ENCODE assay signal across 17 cellular contexts in genomic region chr3:61645148-61645547, GRCh38.
DNase-seq lines count a peak whose midpoint lies in the region; ATAC-seq, FAIRE-seq and TF ChIP-seq lines count a peak whose summit lies in the region.
"Had no signal": no experiment of that assay in that cellular context is flagged by ENCODE, and none has a peak within 500 bp of the region (broad histone marks: within the 10 kb centered on the region; RNA-seq: fewer than 3 reads in every experiment).

No MANE protein-coding gene starts in this region.

- TF ChIP-seq EP300 in SK-N-SH (IDR thresholded peaks at IDR 0.05; ENCODE audit: borderline replicate concordance in 1 of 2, low read depth in 1 of 2, low read length in 1 of 2): no peak

- H3K9me3 ChIP-seq in SJCRH30 (replicated peaks) (peaks cover 6% of the 10 kb centered on the region; the same call in 1 of the 2 replicates), right lobe of liver (no peaks in the 10 kb centered on the region), right cardiac atrium (ENCODE audit: control insufficient read depth, low read length) (no peaks in the 10 kb centered on the region), SK-N-SH (no peaks in the 10 kb centered on the region), Peyer's patch (no peaks in the 10 kb centered on the region)
- H3K9me3 ChIP-seq: upper lobe of left lung had no signal

- POLR2A ChIA-PET in SK-N-SH (lab: Yijun Ruan, JAX): no interaction called here

- intact Hi-C loops in right lobe of liver (cut with DNase I): no loop called here
- intact Hi-C loops in right cardiac atrium (cut with DNase I): loop anchor here in 1 of 4 donors (10.0 kb wide), 1 partner anchor 50 kb away; no protein-coding TSS in a partner anchor

- peaks cover 6% of the 10 kb centered on the region for H3K4me1 ChIP-seq in SJCRH30
- peaks cover 0 to 14% (median 1%) of the 10 kb centered on the region in 4 donors for H3K4me1 ChIP-seq in right lobe of liver
- H3K4me1 ChIP-seq in right cardiac atrium (ENCODE audit: control insufficient read depth, insufficient read depth, low read length): peaks cover 8% of the 10 kb centered on the region
- H3K4me1 ChIP-seq in SK-N-SH (ENCODE audit: control insufficient read depth in 1 of 2, insufficient read depth in 2 of 2, low read depth in 1 of 2, low read length in 1 of 2): no peaks in the 10 kb centered on the region; a peak in 1 of 4 replicates
- H3K4me1 ChIP-seq in Peyer's patch: peaks cover 0 to 4% (median 0%) of the 10 kb centered on the region in 4 donors

- FAIRE-seq in H54 (lab: Jason Lieb, UNC): peak; percentile 20
- FAIRE-seq: TTC549 had no signal

- no peak for TF ChIP-seq POLR2A in H54 (IDR thresholded peaks at IDR 0.05; ENCODE audit: low read depth, low read length)
- no peak for TF ChIP-seq POLR2A in right lobe of liver (IDR thresholded peaks at IDR 0.05)
- TF ChIP-seq POLR2A in Peyer's patch (IDR thresholded peaks at IDR 0.05): no peak

- H3K4me3 ChIP-seq in SJCRH30: no peak overlapping the region
- H3K4me3 ChIP-seq in right lobe of liver: no peak overlapping the region
- H3K4me3 ChIP-seq in right cardiac atrium (ENCODE audit: low read length): no peak overlapping the region
- H3K4me3 ChIP-seq in SK-N-SH (ENCODE audit: low read depth in 2 of 2, low read length in 1 of 2): no peak overlapping the region
- H3K4me3 ChIP-seq in Peyer's patch: no peak overlapping the region
- H3K4me3 ChIP-seq: upper lobe of left lung had no signal

- H3K4me2 ChIP-seq in SK-N-SH: no peak overlapping the region

- TF ChIP-seq RAD21 in SK-N-SH (IDR thresholded peaks at IDR 0.05; ENCODE audit: low read length): no peak

- no peaks in the 10 kb centered on the region for H3F3A ChIP-seq in SK-N-SH (replicated peaks; ENCODE audit: insufficient read depth)

- no peak overlapping the region for H3K9ac ChIP-seq in SK-N-SH

- H4K20me1 ChIP-seq in SK-N-SH (ENCODE audit: insufficient read depth): peaks cover 3% of the 10 kb centered on the region; the same call in 1 of the 2 replicates

- CTCF ChIA-PET in SK-N-SH (lab: Yijun Ruan, JAX): interaction anchor here (1.4 kb wide), 1 partner anchor 10 kb away, joined by 3 read pairs; no protein-coding TSS in a partner anchor

- no peak overlapping the region for H3K27ac ChIP-seq in SJCRH30
- no peak overlapping the region for H3K27ac ChIP-seq in right lobe of liver
- H3K27ac ChIP-seq in right cardiac atrium (ENCODE audit: low read length): no peak overlapping the region
- no peak overlapping the region for H3K27ac ChIP-seq in SK-N-SH (ENCODE audit: low read depth in 2 of 2, low read length in 1 of 2)
- no peak overlapping the region for H3K27ac ChIP-seq in Peyer's patch
- H3K27ac ChIP-seq: upper lobe of left lung had no signal

- H3K27me3 ChIP-seq in SJCRH30 (no peaks in the 10 kb centered on the region), right lobe of liver (no peaks in the 10 kb centered on the region), right cardiac atrium (ENCODE audit: control insufficient read depth, insufficient read depth) (no peaks in the 10 kb centered on the region), SK-N-SH (ENCODE audit: insufficient read depth) (no peaks in the 10 kb centered on the region), Peyer's patch (no peaks in the 10 kb centered on the region)
- H3K27me3 ChIP-seq: upper lobe of left lung had no signal

- no peak overlapping the region for H2AFZ ChIP-seq in SK-N-SH (ENCODE audit: low read depth)

- DNase-seq in H54 (ENCODE audit: insufficient read length, low spot score): no peak
- peak; percentile 9 to 48 for DNase-seq in NCI-H2081 (lab: John Stamatoyannopoulos, UW)
- peak; percentile 60 to 61 for DNase-seq in SJCRH30
- no peak for DNase-seq in right lobe of liver
- no peak for DNase-seq in right cardiac atrium
- no peak for DNase-seq in SK-N-SH
- no peak for DNase-seq in Peyer's patch
- DNase-seq: activated CD4-positive, alpha-beta T cell treated with anti-CD3 and anti-CD28 coated beads for 4 hours; HCEC 1CT; left ventricle myocardium superior; NCI-H187; NCI-H510A; stimulated activated CD4-positive, alpha-beta T cell treated with anti-CD3 and anti-CD28 coated beads, Interleukin-1b, Interleukin-23, amount 100 ng/mL, for 48 hours; upper lobe of left lung had no signal

- H3K79me2 ChIP-seq in SK-N-SH (ENCODE audit: insufficient read depth): peaks cover 62% of the 10 kb centered on the region

- 50% methylated on average over 1 of the region's 2 CpGs for WGBS in right lobe of liver (ENCODE audit: insufficient coverage, low coverage, low lambda C conversion rate, missing lambda C conversion rate)
- WGBS in right cardiac atrium: 98% methylated on average over 2 of the region's 2 CpGs
- WGBS in SK-N-SH (ENCODE audit: low lambda C conversion rate): 100% methylated on average over 2 of the region's 2 CpGs

- ATAC-seq in right lobe of liver: peak in 3 of 4 donors; percentile 35 to 91 (median 72)
- no peak for ATAC-seq in right cardiac atrium
- ATAC-seq: esophagus mucosa, left ventricle myocardium superior, SK-N-SH treated with all-trans-retinoic acid at 6 μM for 48 hours had no signal

- no peak for TF ChIP-seq CTCF in right lobe of liver (IDR thresholded peaks at IDR 0.05)
- no peak for TF ChIP-seq CTCF in SK-N-SH (IDR thresholded peaks at IDR 0.05)
- TF ChIP-seq CTCF in Peyer's patch (IDR thresholded peaks at IDR 0.05): no peak

- H3K36me3 ChIP-seq in SJCRH30: no peaks in the 10 kb centered on the region
- no peaks in the 10 kb centered on the region for H3K36me3 ChIP-seq in right lobe of liver
- H3K36me3 ChIP-seq in SK-N-SH (replicated peaks in 1 of 2; ENCODE audit: control insufficient read depth in 1 of 2, insufficient read depth in 2 of 2, low read length in 1 of 2): peaks cover 0 to 5% of the 10 kb centered on the region in 2 experiments
- no peaks in the 10 kb centered on the region for H3K36me3 ChIP-seq in Peyer's patch
- H3K36me3 ChIP-seq: upper lobe of left lung had no signal

- no peaks in the 10 kb centered on the region for H3K9me2 ChIP-seq in SK-N-SH

TF ChIP-seq in SK-N-SH, 30 proteins besides CTCF, POLR2A, EP300 and RAD21:
- no peak for TF ChIP-seq CHD2 (IDR thresholded peaks at IDR 0.05; ENCODE audit: low read length, partially characterized antibody)
- TF ChIP-seq FOSL2 (IDR thresholded peaks at IDR 0.05; ENCODE audit: borderline replicate concordance, low read depth): no peak
- TF ChIP-seq, protein P1, sequence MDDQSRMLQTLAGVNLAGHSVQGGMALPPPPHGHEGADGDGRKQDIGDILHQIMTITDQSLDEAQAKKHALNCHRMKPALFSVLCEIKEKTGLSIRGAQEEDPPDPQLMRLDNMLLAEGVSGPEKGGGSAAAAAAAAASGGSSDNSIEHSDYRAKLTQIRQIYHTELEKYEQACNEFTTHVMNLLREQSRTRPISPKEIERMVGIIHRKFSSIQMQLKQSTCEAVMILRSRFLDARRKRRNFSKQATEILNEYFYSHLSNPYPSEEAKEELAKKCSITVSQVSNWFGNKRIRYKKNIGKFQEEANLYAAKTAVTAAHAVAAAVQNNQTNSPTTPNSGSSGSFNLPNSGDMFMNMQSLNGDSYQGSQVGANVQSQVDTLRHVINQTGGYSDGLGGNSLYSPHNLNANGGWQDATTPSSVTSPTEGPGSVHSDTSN (IDR thresholded peaks at IDR 0.05): no peak
- no peak for TF ChIP-seq YY1 (IDR thresholded peaks at IDR 0.05; ENCODE audit: low read depth)
- TF ChIP-seq, protein P2, sequence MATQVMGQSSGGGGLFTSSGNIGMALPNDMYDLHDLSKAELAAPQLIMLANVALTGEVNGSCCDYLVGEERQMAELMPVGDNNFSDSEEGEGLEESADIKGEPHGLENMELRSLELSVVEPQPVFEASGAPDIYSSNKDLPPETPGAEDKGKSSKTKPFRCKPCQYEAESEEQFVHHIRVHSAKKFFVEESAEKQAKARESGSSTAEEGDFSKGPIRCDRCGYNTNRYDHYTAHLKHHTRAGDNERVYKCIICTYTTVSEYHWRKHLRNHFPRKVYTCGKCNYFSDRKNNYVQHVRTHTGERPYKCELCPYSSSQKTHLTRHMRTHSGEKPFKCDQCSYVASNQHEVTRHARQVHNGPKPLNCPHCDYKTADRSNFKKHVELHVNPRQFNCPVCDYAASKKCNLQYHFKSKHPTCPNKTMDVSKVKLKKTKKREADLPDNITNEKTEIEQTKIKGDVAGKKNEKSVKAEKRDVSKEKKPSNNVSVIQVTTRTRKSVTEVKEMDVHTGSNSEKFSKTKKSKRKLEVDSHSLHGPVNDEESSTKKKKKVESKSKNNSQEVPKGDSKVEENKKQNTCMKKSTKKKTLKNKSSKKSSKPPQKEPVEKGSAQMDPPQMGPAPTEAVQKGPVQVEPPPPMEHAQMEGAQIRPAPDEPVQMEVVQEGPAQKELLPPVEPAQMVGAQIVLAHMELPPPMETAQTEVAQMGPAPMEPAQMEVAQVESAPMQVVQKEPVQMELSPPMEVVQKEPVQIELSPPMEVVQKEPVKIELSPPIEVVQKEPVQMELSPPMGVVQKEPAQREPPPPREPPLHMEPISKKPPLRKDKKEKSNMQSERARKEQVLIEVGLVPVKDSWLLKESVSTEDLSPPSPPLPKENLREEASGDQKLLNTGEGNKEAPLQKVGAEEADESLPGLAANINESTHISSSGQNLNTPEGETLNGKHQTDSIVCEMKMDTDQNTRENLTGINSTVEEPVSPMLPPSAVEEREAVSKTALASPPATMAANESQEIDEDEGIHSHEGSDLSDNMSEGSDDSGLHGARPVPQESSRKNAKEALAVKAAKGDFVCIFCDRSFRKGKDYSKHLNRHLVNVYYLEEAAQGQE (IDR thresholded peaks at IDR 0.05; ENCODE audit: low read depth, low read length): no peak
- TF ChIP-seq ELF1 (IDR thresholded peaks at IDR 0.05): no peak
- no peak for TF ChIP-seq TCF12 (IDR thresholded peaks at IDR 0.05)
- TF ChIP-seq SIN3A (IDR thresholded peaks at IDR 0.05; ENCODE audit: borderline replicate concordance, low read depth, low read length): no peak
- no peak for TF ChIP-seq EZH2phosphoT487 (IDR thresholded peaks at IDR 0.05; ENCODE audit: borderline replicate concordance, low read depth)

Comparison
In these comparisons a context has a peak if more than half of its experiments do, and no peak if none do; other contexts are left out.
1. DNase-seq: peak in NCI-H2081 (2 of 2) and SJCRH30 (2 of 2); none in H54 (single experiment), right lobe of liver (0 of 3), right cardiac atrium (0 of 3), SK-N-SH (single experiment) and Peyer's patch (0 of 3).
2. ATAC-seq: peak in right lobe of liver (3 of 4); none in right cardiac atrium (0 of 2).